25 cellular contexts compared by ENCODE assay signal in the genomic region with DNA sequence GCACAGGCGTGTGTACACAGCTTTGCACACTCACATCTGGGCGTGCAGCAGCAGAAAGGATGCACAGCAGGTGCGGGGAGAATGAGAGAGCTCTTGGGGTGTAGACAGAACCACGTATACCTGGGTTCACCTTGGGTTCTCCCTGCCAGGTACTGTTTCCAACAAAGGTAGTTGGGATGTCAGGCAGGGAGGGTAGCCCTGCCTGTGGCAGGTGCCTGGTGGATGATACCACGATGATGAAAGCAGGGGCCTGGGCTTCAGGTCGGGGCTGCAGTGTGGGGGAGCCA. TPM values are rescaled to one million over a fixed set of nuclear protein-coding genes. Genes with fewer than 3 reads are reported as not detected.
A peak's percentile ranks its signal among the peaks of the same experiment; 100 is the strongest.
DNase-seq lines count a peak whose midpoint lies in the region; ATAC-seq, FAIRE-seq and TF ChIP-seq lines count a peak whose summit lies in the region.
"Had no signal": no experiment of that assay in that cellular context is flagged by ENCODE, and none has a peak within 500 bp of the region (broad histone marks: within the 10 kb centered on the region; RNA-seq: fewer than 3 reads in every experiment).

No MANE protein-coding gene starts in this region.

- no peak for DNase-seq in activated CD4-positive, alpha-beta memory T cell treated with anti-CD3 and anti-CD28 coated beads for 36 hours
- no peak for DNase-seq in activated CD4-positive, alpha-beta memory T cell treated with anti-CD3 and anti-CD28 coated beads, Interleukin-2, amount 10 ng/mL, durations not matched to agents 7 days and 5 days
- DNase-seq in GM12891 (ENCODE audit: insufficient read length, low spot score) (no peak), RKO (ENCODE audit: low spot score) (no peak), prostate gland (ENCODE audit: low spot score) (no peak)
- DNase-seq: amniotic stem cell; C1 segment of cervical spinal cord; DMS53; kidney glomerular epithelial cell; NCI-H1092 treated with DMSO at 0.1 percent for 48 hours; NCI-H2107; NCI-H526 treated with DMSO at 0.1 percent for 48 hours; stimulated activated CD4-positive, alpha-beta T cell treated with anti-CD3 and anti-CD28 coated beads, Interleukin-4, amount 100 ng/mL, for 1 hour; trophoblast cell had no signal

- H3K4me3 ChIP-seq in prostate gland = no peak overlapping the region
- H3K4me3 ChIP-seq: SJCRH30 had no signal

- no peaks in the 10 kb centered on the region for H3K36me3 ChIP-seq in prostate gland
- H3K36me3 ChIP-seq: neutrophil, SJCRH30 had no signal

- H3K27me3 Mint-ChIP-seq in activated CD4-positive, alpha-beta memory T cell treated with anti-CD3 and anti-CD28 coated beads for 36 hours = no peaks in the 10 kb centered on the region
- peaks cover 11% of the 10 kb centered on the region for H3K27me3 Mint-ChIP-seq in activated CD4-positive, alpha-beta memory T cell treated with anti-CD3 and anti-CD28 coated beads, Interleukin-2, amount 10 ng/mL, durations not matched to agents 7 days and 5 days
- peaks cover 23% of the 10 kb centered on the region for H3K27me3 Mint-ChIP-seq in dendritic cell treated with granulocyte-macrophage colony-stimulating factor and Interleukin-4, amounts not matched to agents 40 ng/mL and 50 ng/mL, for 4 days
- H3K27me3 Mint-ChIP-seq in stimulated activated memory B cell treated with anti-CD40 and anti-IgM and Interleukin-4, amounts not matched to agents 10 μg/mL and 1 μg/mL and 100 μg/mL, for 72 hours = no peaks in the 10 kb centered on the region

- POLR2A ChIA-PET in activated CD4-positive, alpha-beta memory T cell treated with anti-CD3 and anti-CD28 coated beads for 36 hours (lab: Charles Lee) = interaction anchor here (1.0 to 10.2 kb wide), 3 partner anchors 9 to 190 kb away, joined by 3 to 240 read pairs (median 3); a partner anchor contains a TSS
- POLR2A ChIA-PET in activated CD4-positive, alpha-beta memory T cell treated with anti-CD3 and anti-CD28 coated beads, Interleukin-2, amount 10 ng/mL, durations not matched to agents 7 days and 5 days (lab: Charles Lee) = interaction anchor here (0.7 to 9.8 kb wide), 8 partner anchors 9 to 186 kb away, joined by 3 to 221 read pairs (median 4); a partner anchor contains a TSS

- CTCF ChIA-PET in activated CD4-positive, alpha-beta memory T cell treated with anti-CD3 and anti-CD28 coated beads for 36 hours (lab: Charles Lee) = interaction anchor here (1.8 to 5.5 kb wide), 3 partner anchors 8 to 25 kb away, joined by 4 to 44 read pairs (median 9); a partner anchor contains a TSS
- CTCF ChIA-PET in activated CD4-positive, alpha-beta memory T cell treated with anti-CD3 and anti-CD28 coated beads, Interleukin-2, amount 10 ng/mL, durations not matched to agents 7 days and 5 days (lab: Charles Lee) = interaction anchor here (0.6 kb wide), 1 partner anchor 208 kb away, joined by 3 read pairs; no protein-coding TSS in a partner anchor

- no peak for TF ChIP-seq CTCF in prostate gland (IDR thresholded peaks at IDR 0.05)

- peaks cover 14% of the 10 kb centered on the region for H3K4me1 ChIP-seq in prostate gland (replicated peaks)

- H3K27me3 ChIP-seq in prostate gland (replicated peaks; ENCODE audit: insufficient read depth) = no peaks in the 10 kb centered on the region

- no peaks in the 10 kb centered on the region for H3K9me3 ChIP-seq in prostate gland
- H3K9me3 ChIP-seq: neutrophil, SJCRH30 had no signal

- FAIRE-seq in GM12891 (lab: Jason Lieb, UNC) = peak; percentile 28
- FAIRE-seq: A204.1 had no signal

- no peak for ATAC-seq in stimulated activated memory B cell treated with anti-CD40 and anti-IgM and Interleukin-4, amounts not matched to agents 10 μg/mL and 1 μg/mL and 100 μg/mL, for 72 hours
- no peak for ATAC-seq in GM21360 (IDR thresholded peaks at IDR 0.05; ENCODE audit: unreplicated experiment)
- ATAC-seq: activated CD4-positive, CD25-positive, alpha-beta regulatory T cell treated with anti-CD3 and anti-CD28 coated beads, Interleukin-2, amount 50 U/mL, for 24 hours; HCT116; right cardiac atrium had no signal

- no peaks in the 10 kb centered on the region for H3K9me3 Mint-ChIP-seq in activated CD4-positive, alpha-beta memory T cell treated with anti-CD3 and anti-CD28 coated beads for 36 hours
- no peaks in the 10 kb centered on the region for H3K9me3 Mint-ChIP-seq in activated CD4-positive, alpha-beta memory T cell treated with anti-CD3 and anti-CD28 coated beads, Interleukin-2, amount 10 ng/mL, durations not matched to agents 7 days and 5 days
- H3K9me3 Mint-ChIP-seq in dendritic cell treated with granulocyte-macrophage colony-stimulating factor and Interleukin-4, amounts not matched to agents 40 ng/mL and 50 ng/mL, for 4 days = no peaks in the 10 kb centered on the region
- no peaks in the 10 kb centered on the region for H3K9me3 Mint-ChIP-seq in stimulated activated memory B cell treated with anti-CD40 and anti-IgM and Interleukin-4, amounts not matched to agents 10 μg/mL and 1 μg/mL and 100 μg/mL, for 72 hours

- intact Hi-C loops in activated CD4-positive, alpha-beta memory T cell treated with anti-CD3 and anti-CD28 coated beads for 36 hours (cut with micrococcal nuclease) = no loop called here
- intact Hi-C loops in dendritic cell treated with granulocyte-macrophage colony-stimulating factor and Interleukin-4, amounts not matched to agents 40 ng/mL and 50 ng/mL, for 4 days (cut with micrococcal nuclease) = no loop called here
- intact Hi-C loops in prostate gland (cut with DNase I) = loop anchor here (5.0 to 10.0 kb wide), 4 partner anchors 287 to 425 kb away; a partner anchor contains a TSS

- no peak overlapping the region for H3K27ac ChIP-seq in prostate gland
- H3K27ac ChIP-seq: neutrophil, SJCRH30 had no signal

- TF ChIP-seq POLR2A in GM12891 (IDR thresholded peaks at IDR 0.05; ENCODE audit: low read depth, low read length) = no peak
- TF ChIP-seq POLR2A in prostate gland (IDR thresholded peaks at IDR 0.05) = no peak

- WGBS in prostate gland = 80% methylated on average over 6 of the region's 6 CpGs

- H3K27ac Mint-ChIP-seq in activated CD4-positive, alpha-beta memory T cell treated with anti-CD3 and anti-CD28 coated beads for 36 hours = peak overlapping the region; percentile 98
- no peak overlapping the region for H3K27ac Mint-ChIP-seq in activated CD4-positive, alpha-beta memory T cell treated with anti-CD3 and anti-CD28 coated beads, Interleukin-2, amount 10 ng/mL, durations not matched to agents 7 days and 5 days
- peak overlapping the region; percentile 62 for H3K27ac Mint-ChIP-seq in dendritic cell treated with granulocyte-macrophage colony-stimulating factor and Interleukin-4, amounts not matched to agents 40 ng/mL and 50 ng/mL, for 4 days
- H3K27ac Mint-ChIP-seq in stimulated activated memory B cell treated with anti-CD40 and anti-IgM and Interleukin-4, amounts not matched to agents 10 μg/mL and 1 μg/mL and 100 μg/mL, for 72 hours = peak overlapping the region; percentile 94

- no peaks in the 10 kb centered on the region for H3K36me3 Mint-ChIP-seq in activated CD4-positive, alpha-beta memory T cell treated with anti-CD3 and anti-CD28 coated beads for 36 hours
- H3K36me3 Mint-ChIP-seq in activated CD4-positive, alpha-beta memory T cell treated with anti-CD3 and anti-CD28 coated beads, Interleukin-2, amount 10 ng/mL, durations not matched to agents 7 days and 5 days (ENCODE audit: low read depth) = no peaks in the 10 kb centered on the region
- no peaks in the 10 kb centered on the region for H3K36me3 Mint-ChIP-seq in dendritic cell treated with granulocyte-macrophage colony-stimulating factor and Interleukin-4, amounts not matched to agents 40 ng/mL and 50 ng/mL, for 4 days (ENCODE audit: low read depth)
- no peaks in the 10 kb centered on the region for H3K36me3 Mint-ChIP-seq in stimulated activated memory B cell treated with anti-CD40 and anti-IgM and Interleukin-4, amounts not matched to agents 10 μg/mL and 1 μg/mL and 100 μg/mL, for 72 hours

- peaks cover 88% of the 10 kb centered on the region for H3K4me1 Mint-ChIP-seq in activated CD4-positive, alpha-beta memory T cell treated with anti-CD3 and anti-CD28 coated beads for 36 hours (ENCODE audit: low read depth)
- H3K4me1 Mint-ChIP-seq in activated CD4-positive, alpha-beta memory T cell treated with anti-CD3 and anti-CD28 coated beads, Interleukin-2, amount 10 ng/mL, durations not matched to agents 7 days and 5 days = peaks cover 88% of the 10 kb centered on the region
- H3K4me1 Mint-ChIP-seq in dendritic cell treated with granulocyte-macrophage colony-stimulating factor and Interleukin-4, amounts not matched to agents 40 ng/mL and 50 ng/mL, for 4 days (ENCODE audit: low read depth) = peaks cover 74% of the 10 kb centered on the region
- peaks cover 83% of the 10 kb centered on the region for H3K4me1 Mint-ChIP-seq in stimulated activated memory B cell treated with anti-CD40 and anti-IgM and Interleukin-4, amounts not matched to agents 10 μg/mL and 1 μg/mL and 100 μg/mL, for 72 hours

- peak overlapping the region; percentile 64 for H3K4me3 Mint-ChIP-seq in activated CD4-positive, alpha-beta memory T cell treated with anti-CD3 and anti-CD28 coated beads for 36 hours
- no peak overlapping the region for H3K4me3 Mint-ChIP-seq in activated CD4-positive, alpha-beta memory T cell treated with anti-CD3 and anti-CD28 coated beads, Interleukin-2, amount 10 ng/mL, durations not matched to agents 7 days and 5 days
- H3K4me3 Mint-ChIP-seq in dendritic cell treated with granulocyte-macrophage colony-stimulating factor and Interleukin-4, amounts not matched to agents 40 ng/mL and 50 ng/mL, for 4 days = no peak overlapping the region
- no peak overlapping the region for H3K4me3 Mint-ChIP-seq in stimulated activated memory B cell treated with anti-CD40 and anti-IgM and Interleukin-4, amounts not matched to agents 10 μg/mL and 1 μg/mL and 100 μg/mL, for 72 hours

TF ChIP-seq in GM12891, 5 proteins besides CTCF, POLR2A, EP300 and RAD21:
- TF ChIP-seq TAF1 (IDR thresholded peaks at IDR 0.05; ENCODE audit: low read depth, low read length) (no peak), POU2F2 (IDR thresholded peaks at IDR 0.05; ENCODE audit: low read depth, low read length) (no peak), POLR2AphosphoS5 (IDR thresholded peaks at IDR 0.05; ENCODE audit: low read depth, low read length) (no peak), PAX5 (IDR thresholded peaks at IDR 0.05; ENCODE audit: insufficient read depth, low read length, severe bottlenecking) (no peak), SPI1 (IDR thresholded peaks at IDR 0.05; ENCODE audit: low read depth, low read length) (no peak)
TF ChIP-seq in GM12891: peak in this region for 0.

RNA-seq across cellular contexts. Expression of a gene that starts 6.5 kb away (rescaled TPM):
- 100 to 1,000 TPM; 260 to 266 TPM for total RNA-seq in activated CD4-positive, alpha-beta memory T cell treated with anti-CD3 and anti-CD28 coated beads for 36 hours
- total RNA-seq in activated CD4-positive, alpha-beta memory T cell treated with anti-CD3 and anti-CD28 coated beads, Interleukin-2, amount 10 ng/mL, durations not matched to agents 7 days and 5 days = 10 to 100 TPM; 80.0 to 86.8 TPM
- 54.4 TPM for polyA plus RNA-seq in GM12891 (2012; ENCODE audit: low read depth, missing spikeins)
- total RNA-seq in prostate gland = 10 to 100 TPM; 23.0 to 54.6 TPM

RNA-seq across cellular contexts. Expression of a gene that starts 24.9 kb away (rescaled TPM):
- total RNA-seq in activated CD4-positive, alpha-beta memory T cell treated with anti-CD3 and anti-CD28 coated beads for 36 hours = 1 to 10 TPM in 1 of 2 experiments, under 1 TPM in 1; 0.87 to 1.1 TPM
- 1 to 10 TPM in 1 of 2 experiments, under 1 TPM in 1; 0.78 to 1.0 TPM for total RNA-seq in activated CD4-positive, alpha-beta memory T cell treated with anti-CD3 and anti-CD28 coated beads, Interleukin-2, amount 10 ng/mL, durations not matched to agents 7 days and 5 days
- 0.60 TPM for polyA plus RNA-seq in GM12891 (2012; ENCODE audit: low read depth, missing spikeins)
- 10 to 100 TPM in 1 of 2 donors, 1 to 10 TPM in 1; 8.9 to 28.9 TPM for total RNA-seq in prostate gland
- total RNA-seq: cerebellum, OCI-LY7, SJCRH30 had no signal

Comparison
In these comparisons a context has a peak if more than half of its experiments do, and no peak if none do; other contexts are left out.
1. RNA of a gene that starts 24.9 kb away (total RNA-seq): 8.9 to 28.9 TPM in prostate gland; 0.87 to 1.1 TPM in activated CD4-positive, alpha-beta memory T cell treated with anti-CD3 and anti-CD28 coated beads for 36 hours and 0.78 to 1.0 TPM in activated CD4-positive, alpha-beta memory T cell treated with anti-CD3 and anti-CD28 coated beads, Interleukin-2, amount 10 ng/mL, durations not matched to agents 7 days and 5 days; every median in the first group is over 4 times any median in the second.